Comparison of ENCODE assay signal across 2 cellular contexts in genomic region chr11:12687740-12688139, GRCh38.
TF ChIP-seq lines count a peak whose summit lies in the region.

No MANE protein-coding gene starts in this region.

TF ChIP-seq in A549, 52 proteins besides CTCF, POLR2A, EP300 and RAD21 (continued from another document):
- TF ChIP-seq ATOH8 (CRISPR knock-in tag; IDR thresholded peaks at IDR 0.05; ENCODE audit: low read depth) (no peak), ELK1 (IDR thresholded peaks at IDR 0.05; ENCODE audit: low read depth, low read length) (no peak), BCL3 (IDR thresholded peaks at IDR 0.05) (no peak), CEBPB (IDR thresholded peaks at IDR 0.05) (no peak), CHD4 (IDR thresholded peaks at IDR 0.05; ENCODE audit: borderline replicate concordance) (no peak), KDM1A (IDR thresholded peaks at IDR 0.05; ENCODE audit: low read depth) (no peak), HOXA7 (CRISPR knock-in tag; IDR thresholded peaks at IDR 0.05) (no peak), FOSB (CRISPR knock-in tag; IDR thresholded peaks at IDR 0.05) (no peak), E2F6 (IDR thresholded peaks at IDR 0.05; ENCODE audit: borderline replicate concordance, low read depth) (no peak), GATA3 (IDR thresholded peaks at IDR 0.05; ENCODE audit: borderline replicate concordance) (no peak), POLR2AphosphoS2 (conservative IDR thresholded peaks at IDR 0.05; ENCODE audit: low read length) (no peak), JUNB (IDR thresholded peaks at IDR 0.05) (no peak)

TF ChIP-seq in IMR-90, 13 proteins besides CTCF, POLR2A, EP300 and RAD21 (continued from another document):
- no peak for TF ChIP-seq MAZ (IDR thresholded peaks at IDR 0.05; ENCODE audit: borderline replicate concordance, low read depth, low read length)
- no peak for TF ChIP-seq MAFK (IDR thresholded peaks at IDR 0.05; ENCODE audit: low read depth, low read length)
- no peak for TF ChIP-seq USF2 (IDR thresholded peaks at IDR 0.05; ENCODE audit: low read depth, low read length)
- no peak for TF ChIP-seq RFX5 (IDR thresholded peaks at IDR 0.05; ENCODE audit: low read depth, low read length)
- no peak for TF ChIP-seq RCOR1 (IDR thresholded peaks at IDR 0.05; ENCODE audit: insufficient replicate concordance, low read length)
- TF ChIP-seq NFE2L2 (IDR thresholded peaks at IDR 0.05; ENCODE audit: low read depth, low read length), result no peak
- TF ChIP-seq CHD1 (IDR thresholded peaks at IDR 0.05; ENCODE audit: low read depth, low read length), result no peak
- no peak for TF ChIP-seq CEBPB (IDR thresholded peaks at IDR 0.05; ENCODE audit: low read depth, low read length)
- no peak for TF ChIP-seq FOS (IDR thresholded peaks at IDR 0.05; ENCODE audit: low read depth, low read length)
TF ChIP-seq in IMR-90: peak in this region for 0.
